In genomic region chr1:56045062-56045461, GRCh38 we compare ENCODE assay signal across 24 cellular contexts.
DNase-seq lines count a peak whose midpoint lies in the region; ATAC-seq, FAIRE-seq and TF ChIP-seq lines count a peak whose summit lies in the region.
"Had no signal": no experiment of that assay in that cellular context is flagged by ENCODE, and none has a peak within 500 bp of the region (broad histone marks: within the 10 kb centered on the region; RNA-seq: fewer than 3 reads in every experiment).

No MANE protein-coding gene starts in this region.

- no TSS peak for BruUV-seq in HepG2 (replicated peaks; lab: Mats Ljungman, UMichigan)

- WGBS in HepG2 (ENCODE audit: low lambda C conversion rate), result 0% methylated on average over 3 of the region's 3 CpGs

- H3K79me2 ChIP-seq in HepG2 (ENCODE audit: insufficient read depth, low read length), result no peaks in the 10 kb centered on the region

- peak; percentile 16 for DNase-seq in GM06990 (ENCODE audit: extremely low read depth, insufficient read length)
- DNase-seq in NCI-H345 (lab: John Stamatoyannopoulos, UW), result no peak
- DNase-seq in GM20000 (ENCODE audit: low spot score), result no peak
- no peak for DNase-seq in HepG2 (ENCODE audit: low spot score)
- DNase-seq in 8988T, result no peak
- DNase-seq: AML-193; C1 segment of cervical spinal cord; Calu3; CD8-positive, alpha-beta T cell; DMS153; KBM-7; NCI-H1092 treated with DMSO at 0.1 percent for 48 hours; NCI-H1436 treated with DMSO at 0.1 percent for 48 hours; NCI-H1930; NCI-H510A; NCI-H774; SJCRH30; T-cell had no signal

- no peaks in the 10 kb centered on the region for H4K20me1 ChIP-seq in HepG2 (ENCODE audit: insufficient read depth, low read length)

- peak; percentile 65 for ATAC-seq in GM18868 (IDR thresholded peaks at IDR 0.05; ENCODE audit: unreplicated experiment)
- ATAC-seq in HG02678 (IDR thresholded peaks at IDR 0.05; ENCODE audit: unreplicated experiment), result peak; percentile 30
- peak; percentile 71 for ATAC-seq in HG03432 (IDR thresholded peaks at IDR 0.05; ENCODE audit: unreplicated experiment)
- no peak for ATAC-seq in HepG2
- ATAC-seq: CD8-positive, alpha-beta T cell; T-cell had no signal

- H3K9me3 ChIP-seq in HepG2 (ENCODE audit: low read length), result no peaks in the 10 kb centered on the region
- H3K9me3 ChIP-seq: SJCRH30 had no signal

- H3K36me3 ChIP-seq in GM06990 (ENCODE audit: control insufficient read depth, insufficient read depth, low read length) (no peaks in the 10 kb centered on the region), HepG2 (replicated peaks in 1 of 2; ENCODE audit: control insufficient read depth in 1 of 2, insufficient read depth in 2 of 2, low read length in 2 of 2) (no peaks in the 10 kb centered on the region)
- H3K36me3 ChIP-seq: SJCRH30 had no signal

- H3K4me1 ChIP-seq in HepG2 (ENCODE audit: insufficient read depth, low read length), result no peaks in the 10 kb centered on the region
- H3K4me1 ChIP-seq: SJCRH30 had no signal

- no peak for TF ChIP-seq POLR2A in HepG2 (IDR thresholded peaks at IDR 0.05; ENCODE audit: insufficient read depth in 1 of 2, low read depth in 2 of 2, low read length in 2 of 2)

- POLR2A ChIA-PET in HepG2 (lab: Yijun Ruan, JAX), result no interaction called here

- H3K27me3 ChIP-seq in GM06990 (replicated peaks; ENCODE audit: control insufficient read depth, insufficient read depth, low read length) (no peaks in the 10 kb centered on the region), HepG2 (ENCODE audit: control insufficient read depth in 1 of 2, insufficient read depth in 2 of 2, low read length in 2 of 2) (no peaks in the 10 kb centered on the region)
- H3K27me3 ChIP-seq: SJCRH30 had no signal

- intact Hi-C loops in HepG2 (cut with micrococcal nuclease; ENCODE audit: unreplicated experiment), result no loop called here

- H3K4me3 ChIP-seq in GM06990 (replicated peaks; ENCODE audit: low read depth, low read length) (no peak overlapping the region), HepG2 (replicated peaks in 1 of 3; ENCODE audit: insufficient read depth in 1 of 3, low read depth in 2 of 3, low read length in 3 of 3) (no peak overlapping the region)
- H3K4me3 ChIP-seq: SJCRH30 had no signal

- no peak overlapping the region for H2AFZ ChIP-seq in HepG2 (ENCODE audit: low read length)

- TF ChIP-seq CTCF in GM06990 (IDR thresholded peaks at IDR 0.05; ENCODE audit: insufficient read depth, low read length, poor library complexity, severe bottlenecking), result no peak
- no peak for TF ChIP-seq CTCF in GM20000 (IDR thresholded peaks at IDR 0.05; ENCODE audit: extremely low read depth, missing control alignments)
- no peak for TF ChIP-seq CTCF in HepG2 (CRISPR knock-in tag; IDR thresholded peaks at IDR 0.05)

- no peak for FAIRE-seq in HepG2 (lab: Jason Lieb, UNC)
- FAIRE-seq: G401.6, RCC 7860 had no signal

- TF ChIP-seq EP300 in HepG2 (IDR thresholded peaks at IDR 0.05; ENCODE audit: low read depth in 2 of 2, low read length in 2 of 2), result no peak
- no peak for TF ChIP-seq EP300 in HepG2 (CRISPR knock-in tag; IDR thresholded peaks at IDR 0.05; ENCODE audit: borderline replicate concordance)

- in situ Hi-C loops in HepG2 (cut with HindIII; ENCODE audit: extremely low pct_ligation_motif_present, low pct_unique_long_range_greater_than_20kb), result no loop called here

- CTCF ChIA-PET in HepG2 (lab: Yijun Ruan, JAX; ENCODE audit: low intra/inter-chr PET ratio, low total read pairs), result no interaction called here

- no peak for TF ChIP-seq RAD21 in HepG2 (CRISPR knock-in tag; IDR thresholded peaks at IDR 0.05)

- H3K4me2 ChIP-seq in HepG2 (ENCODE audit: low read depth, low read length), result no peak overlapping the region

- H3K27ac ChIP-seq in HepG2 (ENCODE audit: extremely low read length, insufficient read depth, low read length), result no peak overlapping the region
- H3K27ac ChIP-seq: 22Rv1, SJCRH30 had no signal

- H3K9ac ChIP-seq in HepG2 (ENCODE audit: insufficient read depth, low read depth, low read length), result no peak overlapping the region

TF ChIP-seq in HepG2, 621 proteins besides CTCF, POLR2A, EP300 and RAD21:
- TF ChIP-seq ZNF280B (CRISPR knock-in tag; IDR thresholded peaks at IDR 0.05; ENCODE audit: borderline replicate concordance), result no peak
- no peak for TF ChIP-seq FOXO4 (CRISPR knock-in tag; conservative IDR thresholded peaks at IDR 0.05)
- TF ChIP-seq ZNF670 (CRISPR knock-in tag; IDR thresholded peaks at IDR 0.05; ENCODE audit: borderline replicate concordance), result no peak
- TF ChIP-seq ZNF143 (CRISPR knock-in tag; IDR thresholded peaks at IDR 0.05), result no peak
- no peak for TF ChIP-seq TBL1XR1 (IDR thresholded peaks at IDR 0.05; ENCODE audit: borderline replicate concordance, low read length, partially characterized antibody)
- no peak for TF ChIP-seq ZBTB39 (CRISPR knock-in tag; IDR thresholded peaks at IDR 0.05)
- TF ChIP-seq ZNF234 (CRISPR knock-in tag; conservative IDR thresholded peaks at IDR 0.05), result no peak
- no peak for TF ChIP-seq TEF (CRISPR knock-in tag; IDR thresholded peaks at IDR 0.05)
